In the genomic region with DNA sequence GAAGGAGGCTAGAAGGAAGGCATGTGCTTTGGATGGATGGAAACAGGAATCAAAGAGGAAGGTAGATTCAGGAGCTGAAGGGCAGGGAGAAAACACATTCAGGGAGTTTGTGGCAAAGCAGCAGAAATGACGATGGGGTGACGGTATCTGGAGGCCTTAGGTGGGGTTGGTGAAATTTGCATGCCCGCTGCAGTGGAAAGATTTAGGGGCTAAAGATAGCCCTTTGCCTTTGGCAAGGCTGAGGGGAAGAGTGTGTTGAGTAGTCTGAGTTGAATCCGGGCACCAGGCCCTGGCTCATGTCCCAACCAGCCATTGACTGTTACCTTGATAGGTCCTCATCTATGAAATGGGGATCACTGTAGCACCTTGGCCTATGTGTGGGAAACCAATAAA, we compare ENCODE assay signal across 8 cellular contexts. TPM values are rescaled to one million over a fixed set of nuclear protein-coding genes. Genes with fewer than 3 reads are reported as not detected.
DNase-seq lines count a peak whose midpoint lies in the region; ATAC-seq, FAIRE-seq and TF ChIP-seq lines count a peak whose summit lies in the region.

No MANE protein-coding gene starts in this region.

- H3K27ac ChIP-seq in SK-N-MC, result no peak overlapping the region

- no peak for FAIRE-seq in frontal cortex (lab: Jason Lieb, UNC)

- peaks cover 34% of the 10 kb centered on the region for H3K36me3 ChIP-seq in SK-N-MC (ENCODE audit: insufficient read depth, low read length)

- H3K9ac ChIP-seq in SK-N-MC (ENCODE audit: insufficient read length), result peak overlapping the region; percentile 83

- H3K4me3 ChIP-seq in GM12875 (ENCODE audit: low read depth, low read length) (peak overlapping the region; percentile 79), SK-N-MC (peak overlapping the region; percentile 96), fibroblast of pulmonary artery (replicated peaks; ENCODE audit: low read depth, low read length) (peak overlapping the region; percentile 78), retinal pigment epithelial cell (ENCODE audit: low read length) (peak overlapping the region; percentile 77)

- TF ChIP-seq CTCF in GM12875 (IDR thresholded peaks at IDR 0.05; ENCODE audit: borderline replicate concordance, insufficient read depth, low read depth, low read length) (no peak), fibroblast of pulmonary artery (IDR thresholded peaks at IDR 0.05; ENCODE audit: low read length, missing control alignments) (no peak), retinal pigment epithelial cell (conservative IDR thresholded peaks at IDR 0.05; ENCODE audit: low read depth, low read length) (no peak)

- H3K9me3 ChIP-seq in SK-N-MC (ENCODE audit: low read depth, low read length), result no peaks in the 10 kb centered on the region

- ATAC-seq in HG03045 (IDR thresholded peaks at IDR 0.05; ENCODE audit: unreplicated experiment), result no peak

- DNase-seq in SK-N-MC (ENCODE audit: low read depth, low spot score) (no peak), fibroblast of pulmonary artery (ENCODE audit: low read depth) (no peak), retinal pigment epithelial cell (ENCODE audit: low read depth) (no peak), frontal cortex (ENCODE audit: low spot score in 2 of 2) (no peak), HCEC 1CT (no peak), globus pallidus (ENCODE audit: low spot score) (no peak)

RNA-seq across cellular contexts. Expression of gene GZF1, which starts 1.3 kb away (rescaled TPM):
- total RNA-seq in frontal cortex, result 17.9 TPM

RNA-seq across cellular contexts. Expression of gene NXT1, which starts 12.7 kb away (rescaled TPM):
- total RNA-seq in frontal cortex, result 20.4 TPM

RNA-seq across cellular contexts. Expression of gene NAPB, which starts 58.0 kb away (rescaled TPM):
- 97.8 TPM for total RNA-seq in frontal cortex
